In genomic region chr14:42683690-42684089, GRCh38 we compare ENCODE assay signal across 23 cellular contexts.
A peak's percentile ranks its signal among the peaks of the same experiment; 100 is the strongest.
DNase-seq lines count a peak whose midpoint lies in the region; ATAC-seq and TF ChIP-seq lines count a peak whose summit lies in the region.
"Had no signal": no experiment of that assay in that cellular context is flagged by ENCODE, and none has a peak within 500 bp of the region (broad histone marks: within the 10 kb centered on the region; RNA-seq: fewer than 3 reads in every experiment).

No MANE protein-coding gene starts in this region.

- POLR2A ChIA-PET in PC-3 (lab: Charles Lee; ENCODE audit: unreplicated experiment), result no interaction called here

- H3K9me2 ChIP-seq in PC-3 (replicated peaks; ENCODE audit: low read length), result no peaks in the 10 kb centered on the region

- H4K20me1 ChIP-seq in PC-3 (ENCODE audit: low read length), result no peaks in the 10 kb centered on the region

- H3K4me1 Mint-ChIP-seq in mesothelial cell of epicardium, result peaks cover 6% of the 10 kb centered on the region
- H3K4me1 Mint-ChIP-seq: CD8-positive, alpha-beta memory T cell had no signal

- no peak overlapping the region for H3K27ac ChIP-seq in PC-3 (ENCODE audit: low read length)
- H3K27ac ChIP-seq: C4-2B, SJSA1 had no signal

- no peak overlapping the region for H3K9ac ChIP-seq in PC-3 (ENCODE audit: low read length)

- H3K4me3 Mint-ChIP-seq in mesothelial cell of epicardium, result no peak overlapping the region
- H3K4me3 Mint-ChIP-seq: CD8-positive, alpha-beta memory T cell had no signal

- H3K79me2 ChIP-seq in PC-3 (ENCODE audit: low read length), result no peaks in the 10 kb centered on the region

- no peak overlapping the region for H3K4me3 ChIP-seq in PC-3 (ENCODE audit: low read length)
- H3K4me3 ChIP-seq: SJSA1 had no signal

- no peak overlapping the region for H2AFZ ChIP-seq in PC-3 (ENCODE audit: low read length)

- intact Hi-C loops in PC-3 (cut with micrococcal nuclease), result no loop called here

- peaks cover 4% of the 10 kb centered on the region for H3K9me3 Mint-ChIP-seq in mesothelial cell of epicardium

- no peaks in the 10 kb centered on the region for H3K27me3 ChIP-seq in PC-3 (ENCODE audit: low read length)
- H3K27me3 ChIP-seq: SJSA1 had no signal

- H3F3A ChIP-seq in PC-3 (ENCODE audit: low read length, unreplicated experiment), result no peaks in the 10 kb centered on the region

- no peaks in the 10 kb centered on the region for H3K36me3 ChIP-seq in PC-3 (ENCODE audit: low read depth, low read length)
- H3K36me3 ChIP-seq: SJSA1 had no signal

- no peak for ATAC-seq in PC-3
- ATAC-seq: HCT116, Right ventricle myocardium inferior had no signal

- no peaks in the 10 kb centered on the region for H3K27me3 Mint-ChIP-seq in mesothelial cell of epicardium (ENCODE audit: low read depth)
- H3K27me3 Mint-ChIP-seq: CD8-positive, alpha-beta memory T cell had no signal

- TF ChIP-seq CTCF in PC-3 (conservative IDR thresholded peaks at IDR 0.05; ENCODE audit: low read depth, low read length) (no peak), mesothelial cell of epicardium (IDR thresholded peaks at IDR 0.05; ENCODE audit: unreplicated experiment) (no peak)

- BruUV-seq in PC-3 (replicated peaks; lab: Mats Ljungman, UMichigan), result no TSS peak

- H3K4me1 ChIP-seq in PC-3 (ENCODE audit: insufficient read depth, low read length), result no peaks in the 10 kb centered on the region
- H3K4me1 ChIP-seq: SJSA1 had no signal

- DNase-seq in HS-5 (ENCODE audit: low read depth), result peak; percentile 0
- DNase-seq in PC-3, result peak; percentile 19
- peak; percentile 31 for DNase-seq in fibroblast of gingiva (ENCODE audit: low read depth)
- no peak for DNase-seq in mesothelial cell of epicardium (ENCODE audit: low spot score in 2 of 2, unreplicated experiment in 2 of 2)
- no peak for DNase-seq in NCI-H2107 (lab: John Stamatoyannopoulos, UW)
- DNase-seq in NCI-H345 treated with DMSO at 0.1 percent for 48 hours (lab: John Stamatoyannopoulos, UW; ENCODE audit: unreplicated experiment), result no peak
- no peak for DNase-seq in NCI-H187 (lab: John Stamatoyannopoulos, UW)
- DNase-seq: AML-193; Calu3; CD8-positive, alpha-beta memory T cell; GDM1; KBM-7; NCI-H1105; NCI-H146; NCI-H2081; NCI-H2171 treated with DMSO at 0.1 percent for 48 hours; NCI-H446; NCI-H526 treated with DMSO at 0.1 percent for 48 hours; OCI-M1 had no signal

- CTCF ChIA-PET in PC-3 (lab: Charles Lee), result no interaction called here

- H3K9me3 ChIP-seq in PC-3 (ENCODE audit: low read length), result no peaks in the 10 kb centered on the region
- H3K9me3 ChIP-seq: SJSA1 had no signal

- no peak overlapping the region for H3K4me2 ChIP-seq in PC-3 (ENCODE audit: low read length)

- peak overlapping the region; percentile 30 for H3K27ac Mint-ChIP-seq in mesothelial cell of epicardium
- H3K27ac Mint-ChIP-seq: CD8-positive, alpha-beta memory T cell had no signal

- no peaks in the 10 kb centered on the region for H3K36me3 Mint-ChIP-seq in mesothelial cell of epicardium

Comparison
In these comparisons a context has a peak if more than half of its experiments do, and no peak if none do; other contexts are left out.
1. DNase-seq: peak in HS-5 (single experiment), PC-3 (single experiment) and fibroblast of gingiva (single experiment); none in mesothelial cell of epicardium (0 of 2), NCI-H2107 (single experiment), NCI-H345 treated with DMSO at 0.1 percent for 48 hours (single experiment) and NCI-H187 (0 of 2).